In genomic region chr4:7206385-7206784, GRCh38 we compare ENCODE assay signal across 8 cellular contexts. TPM values are rescaled to one million over a fixed set of nuclear protein-coding genes. Genes with fewer than 3 reads are reported as not detected.
A peak's percentile ranks its signal among the peaks of the same experiment; 100 is the strongest.
DNase-seq lines count a peak whose midpoint lies in the region; ATAC-seq and TF ChIP-seq lines count a peak whose summit lies in the region.

No MANE protein-coding gene starts in this region.

- H3K4me3 ChIP-seq in HCT116 (replicated peaks in 1 of 2; ENCODE audit: low read depth in 1 of 2, low read length in 2 of 2): peak overlapping the region in 1 of 2 experiments; percentile 32; a peak in 2 of 4 replicates
- H3K4me3 ChIP-seq in ascending aorta: peak overlapping the region in 1 of 2 donors; percentile 15

- peaks cover 23 to 33% of the 10 kb centered on the region in 2 experiments for H3K4me1 ChIP-seq in HCT116 (ENCODE audit: control insufficient read depth in 1 of 2, insufficient read depth in 2 of 2, low read length in 2 of 2)
- H3K4me1 ChIP-seq in ascending aorta: peaks cover 5 to 21% of the 10 kb centered on the region in 2 donors

- BruUV-seq in HCT116 (replicated peaks; lab: Mats Ljungman, UMichigan): no TSS peak

- H3K4me3 Mint-ChIP-seq in activated naive CD4-positive, alpha-beta T cell treated with anti-CD3 and anti-CD28 coated beads for 36 hours: no peak overlapping the region

- TF ChIP-seq CTCF in HCT116 (IDR thresholded peaks at IDR 0.05 in 2 of 3, conservative IDR thresholded peaks at IDR 0.05 in 1 of 3; ENCODE audit: borderline replicate concordance in 1 of 3, insufficient read depth in 1 of 3, low read depth in 2 of 3, low read length in 2 of 3) (no peak), ascending aorta (IDR thresholded peaks at IDR 0.05) (no peak)

- no peaks in the 10 kb centered on the region for H3K9me3 Mint-ChIP-seq in activated naive CD4-positive, alpha-beta T cell treated with anti-CD3 and anti-CD28 coated beads for 36 hours

- no peaks in the 10 kb centered on the region for H3K36me3 Mint-ChIP-seq in activated naive CD4-positive, alpha-beta T cell treated with anti-CD3 and anti-CD28 coated beads for 36 hours (ENCODE audit: low read depth)

- no peak for TF ChIP-seq RAD21 in HCT116 (IDR thresholded peaks at IDR 0.05; ENCODE audit: low read depth)

- no peaks in the 10 kb centered on the region for H3K9me3 ChIP-seq in HCT116 (ENCODE audit: control insufficient read depth in 1 of 2, insufficient read depth in 1 of 2, low read depth in 1 of 2, low read length in 2 of 2)
- H3K9me3 ChIP-seq in ascending aorta: no peaks in the 10 kb centered on the region

- H2AFZ ChIP-seq in HCT116 (ENCODE audit: low read depth, low read length, poor library complexity, severe bottlenecking): peak overlapping the region; percentile 80

- H3K27ac ChIP-seq in HCT116 (ENCODE audit: low read depth, low read length) (peak overlapping the region; percentile 62), ascending aorta (peak overlapping the region; percentile 70 to 80)

- no peaks in the 10 kb centered on the region for H3K4me1 Mint-ChIP-seq in activated naive CD4-positive, alpha-beta T cell treated with anti-CD3 and anti-CD28 coated beads for 36 hours (ENCODE audit: low read depth)

- H3K9me2 ChIP-seq in HCT116 (ENCODE audit: insufficient read depth): no peaks in the 10 kb centered on the region

- RAD21 ChIA-PET in HCT116 (lab: Charles Lee; ENCODE audit: low non-redundant PET in 1 of 2, low total read pairs in 2 of 2, uncharacterized antibody in 2 of 2, unreplicated experiment in 2 of 2): interaction anchor here in 1 of 2 experiments (1.2 kb wide), 1 partner anchor 95 kb away, joined by 3 read pairs; no protein-coding TSS in a partner anchor

- no peak for DNase-seq in HCT116 (ENCODE audit: low read depth, low spot score)
- DNase-seq in ascending aorta (ENCODE audit: low spot score in 2 of 2): peak; percentile 51 to 80
- DNase-seq in left ventricle myocardium superior: peak; percentile 70
- peak; percentile 15 for DNase-seq in smooth muscle cell of the brain vasculature (ENCODE audit: low read depth, low spot score)
- no peak for DNase-seq in CD1c-positive myeloid dendritic cell (ENCODE audit: extremely low spot score)
- DNase-seq in 8988T: no peak
- DNase-seq in foreskin melanocyte: no peak
- DNase-seq in activated naive CD4-positive, alpha-beta T cell treated with anti-CD3 and anti-CD28 coated beads for 36 hours: no peak

- H3K27me3 Mint-ChIP-seq in activated naive CD4-positive, alpha-beta T cell treated with anti-CD3 and anti-CD28 coated beads for 36 hours (ENCODE audit: low read depth): peaks cover 4% of the 10 kb centered on the region

- no peak overlapping the region for H3K27ac Mint-ChIP-seq in activated naive CD4-positive, alpha-beta T cell treated with anti-CD3 and anti-CD28 coated beads for 36 hours

- no peaks in the 10 kb centered on the region for H4K20me1 ChIP-seq in HCT116 (ENCODE audit: insufficient read depth)

- TF ChIP-seq POLR2A in HCT116 (IDR thresholded peaks at IDR 0.05; ENCODE audit: borderline replicate concordance, extremely low read depth, insufficient read depth, insufficient read length): no peak

- CTCF ChIA-PET in HCT116 (lab: Charles Lee): interaction anchor here (0.9 to 2.5 kb wide), 6 partner anchors 10 to 129 kb away, joined by 3 to 17 read pairs (median 8); partner anchors contain the start of gene SORCS2
- CTCF ChIA-PET in activated naive CD4-positive, alpha-beta T cell treated with anti-CD3 and anti-CD28 coated beads for 36 hours (lab: Charles Lee): interaction anchor here (1.3 to 1.6 kb wide), 2 partner anchors 12 to 34 kb away, joined by 3 read pairs; no protein-coding TSS in a partner anchor

- ATAC-seq in HCT116 (peak; percentile 54), left ventricle myocardium superior (peak; percentile 75)

- POLR2A ChIA-PET in HCT116 (lab: Charles Lee): interaction anchor here (3.0 kb wide), 1 partner anchor 9 kb away, joined by 10 read pairs; no protein-coding TSS in a partner anchor

- H3K4me2 ChIP-seq in HCT116 (ENCODE audit: low read length): peak overlapping the region; percentile 80

- no peaks in the 10 kb centered on the region for H3K27me3 ChIP-seq in HCT116 (ENCODE audit: insufficient read depth, low read length)
- no peaks in the 10 kb centered on the region for H3K27me3 ChIP-seq in ascending aorta

- H3K36me3 ChIP-seq in HCT116 (ENCODE audit: control insufficient read depth in 1 of 2, insufficient read depth in 2 of 2, low read length in 2 of 2): no peaks in the 10 kb centered on the region
- H3K36me3 ChIP-seq in ascending aorta: no peaks in the 10 kb centered on the region

- H3K9ac ChIP-seq in HCT116 (ENCODE audit: low read length): peak overlapping the region; percentile 47

- H3K79me2 ChIP-seq in HCT116 (ENCODE audit: insufficient read depth, low read length): no peaks in the 10 kb centered on the region

- intact Hi-C loops in HCT116 (cut with micrococcal nuclease): no loop called here
- intact Hi-C loops in ascending aorta (cut with DNase I): loop anchor here (2.0 kb wide), 2 partner anchors 14 to 220 kb away; partner anchors contain the start of gene SORCS2
- intact Hi-C loops in left ventricle myocardium superior (cut with micrococcal nuclease): no loop called here
- intact Hi-C loops in activated naive CD4-positive, alpha-beta T cell treated with anti-CD3 and anti-CD28 coated beads for 36 hours (cut with micrococcal nuclease): no loop called here

TF ChIP-seq in HCT116, 20 proteins besides CTCF, POLR2A, EP300 and RAD21:
- TF ChIP-seq EGR1 (IDR thresholded peaks at IDR 0.05; ENCODE audit: low read depth) (peak; percentile 78), FOSL1 (IDR thresholded peaks at IDR 0.05; ENCODE audit: low read depth) (peak; percentile 34; the same call in 1 of the 2 replicates), EZH2 (IDR thresholded peaks at IDR 0.05) (no peak)

RNA-seq across cellular contexts. Expression of gene SORCS2, which starts 14.0 kb away (rescaled TPM):
- total RNA-seq in HCT116 (2021; ENCODE audit: unreplicated experiment) (0.37 TPM), ascending aorta (0.32 TPM), left ventricle myocardium superior (1.5 TPM)
- 0.10 and 0.14 TPM in 2 replicates for polyA plus RNA-seq in HCT116 (2012)
- total RNA-seq in activated naive CD4-positive, alpha-beta T cell treated with anti-CD3 and anti-CD28 coated beads for 36 hours: under 1 TPM; 0.07 to 0.15 TPM

Comparison
In these comparisons a context has a peak if more than half of its experiments do, and no peak if none do; other contexts are left out.
1. DNase-seq: peak in ascending aorta (2 of 2), left ventricle myocardium superior (single experiment) and smooth muscle cell of the brain vasculature (single experiment); none in HCT116 (single experiment), CD1c-positive myeloid dendritic cell (single experiment), 8988T (single experiment), foreskin melanocyte (single experiment) and activated naive CD4-positive, alpha-beta T cell treated with anti-CD3 and anti-CD28 coated beads for 36 hours (single experiment).